9 cellular contexts compared by ENCODE assay signal in the genomic region with DNA sequence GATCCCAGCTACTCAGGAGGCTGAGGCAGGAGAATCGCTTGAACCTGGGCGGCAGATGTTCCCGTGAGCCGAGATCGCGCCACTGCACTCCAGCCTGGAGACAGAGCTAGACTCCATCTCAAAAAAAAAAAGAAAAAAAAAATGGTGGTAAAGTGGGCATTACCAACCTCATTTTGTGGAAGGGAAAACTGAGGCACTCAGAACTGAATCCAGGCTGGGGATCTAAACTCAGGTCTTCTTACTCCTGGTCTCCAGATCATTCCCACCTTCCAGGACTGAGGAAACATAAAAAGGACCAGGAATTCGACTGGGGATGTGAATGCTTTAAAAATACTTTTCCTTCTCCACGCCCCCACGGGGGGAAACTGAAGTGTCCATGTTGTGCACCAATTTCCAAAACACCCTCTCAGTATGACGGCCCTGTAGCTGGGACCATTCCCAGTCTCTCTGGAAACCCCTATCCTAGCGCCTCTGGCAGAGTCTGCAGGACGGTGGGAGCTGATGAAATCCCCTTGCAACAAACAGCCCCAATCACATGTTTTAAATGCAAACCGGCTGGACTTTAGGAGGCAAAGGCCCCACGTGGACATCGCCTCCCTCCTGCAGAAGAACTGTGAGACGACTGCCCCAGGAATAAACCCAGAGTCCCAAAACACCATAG. TPM values are rescaled to one million over a fixed set of nuclear protein-coding genes. Genes with fewer than 3 reads are reported as not detected.
A peak's percentile ranks its signal among the peaks of the same experiment; 100 is the strongest.
DNase-seq lines count a peak whose midpoint lies in the region; ATAC-seq, FAIRE-seq and TF ChIP-seq lines count a peak whose summit lies in the region.
"Had no signal": no experiment of that assay in that cellular context is flagged by ENCODE, and none has a peak within 500 bp of the region (broad histone marks: within the 10 kb centered on the region; RNA-seq: fewer than 3 reads in every experiment).

No MANE protein-coding gene starts in this region.

- H3K4me1 ChIP-seq in ES-I3 (ENCODE audit: insufficient read depth, low read length) (peaks cover 25% of the 10 kb centered on the region), ectodermal cell (ENCODE audit: control insufficient read depth, insufficient read depth, low read length) (peaks cover 20% of the 10 kb centered on the region), rectal smooth muscle tissue (ENCODE audit: control insufficient read depth, insufficient read depth, low read length) (peaks cover 15% of the 10 kb centered on the region)

- no peak for TF ChIP-seq CTCF in D721Med (IDR thresholded peaks at IDR 0.05; ENCODE audit: insufficient read depth, missing control alignments)

- ATAC-seq in GM18498 (IDR thresholded peaks at IDR 0.05; ENCODE audit: unreplicated experiment) (no peak), GM18520 (IDR thresholded peaks at IDR 0.05; ENCODE audit: unreplicated experiment) (no peak)

- H3K9me3 ChIP-seq in ES-I3 (ENCODE audit: control insufficient read depth, insufficient read depth, low read length) (no peaks in the 10 kb centered on the region), ectodermal cell (ENCODE audit: control insufficient read depth, low read length) (no peaks in the 10 kb centered on the region)

- H3K27me3 ChIP-seq in ectodermal cell (ENCODE audit: control insufficient read depth, insufficient read depth, low read length, poor library complexity, severe bottlenecking) (no peaks in the 10 kb centered on the region), rectal smooth muscle tissue (ENCODE audit: control insufficient read depth, insufficient read depth, low read length) (no peaks in the 10 kb centered on the region)

- 64 to 65% methylated on average over 16 of the region's 16 CpGs for WGBS in ectodermal cell, 2 experiments

- DNase-seq in NCI-H2171 treated with DMSO at 0.1 percent for 48 hours (lab: John Stamatoyannopoulos, UW) (peak; percentile 34), HTR-8/SVneo (ENCODE audit: insufficient read length, low spot score) (no peak), D721Med (ENCODE audit: insufficient read length, low spot score) (no peak)
- DNase-seq: activated CD8-positive, alpha-beta memory T cell treated with anti-CD3 and anti-CD28 coated beads, Interleukin-2, amount 50 U/mL, for 48 hours had no signal

- H3K4me3 ChIP-seq in ectodermal cell (ENCODE audit: insufficient read depth, low read depth, low read length) (peak overlapping the region; percentile 68), rectal smooth muscle tissue (ENCODE audit: low read length) (peak overlapping the region; percentile 94)

- H3K27ac ChIP-seq in ectodermal cell (ENCODE audit: insufficient read depth, low read depth, low read length, poor library complexity, severe bottlenecking) (peak overlapping the region; percentile 69), rectal smooth muscle tissue (ENCODE audit: low read depth, low read length) (peak overlapping the region; percentile 62)

- peak overlapping the region; percentile 64; the same call in 1 of the 2 replicates for H3K9ac ChIP-seq in ES-I3 (ENCODE audit: low read depth, low read length)
- H3K9ac ChIP-seq in rectal smooth muscle tissue (ENCODE audit: low read length), result no peak overlapping the region

- H3K36me3 ChIP-seq in ES-I3 (ENCODE audit: insufficient read depth, low read length) (no peaks in the 10 kb centered on the region), ectodermal cell (ENCODE audit: control insufficient read depth, insufficient read depth, low read length) (no peaks in the 10 kb centered on the region), rectal smooth muscle tissue (ENCODE audit: control insufficient read depth, insufficient read depth, low read length) (no peaks in the 10 kb centered on the region)

- FAIRE-seq in HTR-8/SVneo (lab: Jason Lieb, UNC) (no peak), D721Med (lab: Jason Lieb, UNC) (no peak)

RNA-seq across cellular contexts. Expression of a gene that starts 8.9 kb away (rescaled TPM):
- polyA plus RNA-seq in ectodermal cell (2013, experiment 1 of 4), result 14.3 TPM
- polyA plus RNA-seq in ectodermal cell (2013, experiment 2 of 4), result 18.2 TPM
- 16.5 TPM for polyA plus RNA-seq in ectodermal cell (2013, experiment 3 of 4)
- 15.8 TPM for polyA plus RNA-seq in ectodermal cell (2013, experiment 4 of 4)
